ENCODE assay signal across 11 cellular contexts in the genomic region with DNA sequence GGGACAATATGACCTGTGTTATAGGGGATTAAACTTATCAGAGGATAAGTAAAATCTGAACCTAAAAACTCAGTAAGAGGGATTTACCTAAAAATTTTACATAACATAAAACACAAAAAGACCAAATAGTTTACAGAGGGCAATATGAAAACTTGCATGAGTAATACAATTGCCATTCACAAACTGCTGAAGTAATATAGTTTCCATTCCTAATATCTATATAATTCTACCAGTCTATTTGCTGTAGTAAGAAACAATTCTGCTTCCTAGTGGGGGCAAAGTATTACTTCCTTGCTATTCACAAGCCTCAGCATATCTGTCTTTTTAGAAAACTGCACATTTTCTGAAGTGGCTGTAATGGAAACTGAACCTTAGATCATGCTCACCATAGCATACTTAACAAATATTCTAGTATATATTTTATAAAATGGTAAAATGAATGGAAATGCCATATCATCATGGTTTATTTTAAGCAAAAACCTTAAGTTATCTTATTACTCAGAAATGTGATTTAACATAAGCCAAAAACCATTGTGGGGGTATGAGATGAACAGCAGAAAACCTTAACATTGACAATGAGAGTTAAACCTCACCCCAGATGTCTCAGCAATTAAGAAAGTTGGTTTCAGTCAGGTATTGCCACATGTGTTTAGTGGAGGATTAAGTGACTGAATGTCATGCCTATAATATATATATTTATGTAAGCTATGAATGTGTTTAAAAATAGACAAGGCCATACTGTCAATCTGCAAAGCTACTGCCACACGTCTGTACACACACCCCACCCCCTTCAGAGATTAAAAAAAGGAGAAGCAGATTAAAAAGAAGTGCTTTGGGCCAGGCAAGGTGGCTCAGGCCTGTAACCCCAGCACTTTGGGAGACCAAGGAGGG.
DNase-seq lines count a peak whose midpoint lies in the region; ATAC-seq and TF ChIP-seq lines count a peak whose summit lies in the region.
"Had no signal": no experiment of that assay in that cellular context is flagged by ENCODE, and none has a peak within 500 bp of the region (broad histone marks: within the 10 kb centered on the region; RNA-seq: fewer than 3 reads in every experiment).

No MANE protein-coding gene starts in this region.

- DNase-seq in Caco-2 (no peak), T-helper 17 cell (no peak), MG63 (no peak), RKO (ENCODE audit: low spot score) (no peak)
- no peak for DNase-seq in stimulated activated CD4-positive, alpha-beta T cell treated with anti-CD3 and anti-CD28 coated beads, Interleukin-4, amount 100 ng/mL, for 24 hours
- no peak for DNase-seq in CD8-positive, alpha-beta T cell
- DNase-seq: DMS79 had no signal

- peaks cover 11% of the 10 kb centered on the region for H3K36me3 Mint-ChIP-seq in Caco-2 (ENCODE audit: insufficient read depth, unreplicated experiment)
- peaks cover 4% of the 10 kb centered on the region for H3K36me3 Mint-ChIP-seq in T-helper 17 cell (ENCODE audit: low read depth)
- peaks cover 30% of the 10 kb centered on the region for H3K36me3 Mint-ChIP-seq in CD8-positive, alpha-beta T cell

- intact Hi-C loops in Caco-2 (cut with micrococcal nuclease; ENCODE audit: unreplicated experiment) = no loop called here
- intact Hi-C loops in CD8-positive, alpha-beta T cell (cut with DNase I, micrococcal nuclease) = no loop called here

- BruUV-seq in Caco-2 (replicated peaks; lab: Mats Ljungman, UMichigan) = no TSS peak

- H3K36me3 ChIP-seq in Caco-2 (ENCODE audit: control insufficient read depth, insufficient read depth, low read length) (0 out of 2 replicates have a peak, but pooled peaks cover 1% of the 10 kb centered on the region), MG63 (no peaks in the 10 kb centered on the region; the same call in 1 of the 2 replicates)
- no peaks in the 10 kb centered on the region for H3K36me3 ChIP-seq in CD8-positive, alpha-beta T cell (ENCODE audit: insufficient read depth, low read length)

- H3K4me1 Mint-ChIP-seq in Caco-2 (ENCODE audit: low read depth, unreplicated experiment) (peaks cover 56% of the 10 kb centered on the region), T-helper 17 cell (peaks cover 21% of the 10 kb centered on the region)
- H3K4me1 Mint-ChIP-seq in CD8-positive, alpha-beta T cell (ENCODE audit: low read depth) = no peaks in the 10 kb centered on the region

- H3K27me3 Mint-ChIP-seq in Caco-2 (ENCODE audit: insufficient read depth, unreplicated experiment) = no peaks in the 10 kb centered on the region
- H3K27me3 Mint-ChIP-seq in T-helper 17 cell = no peaks in the 10 kb centered on the region
- H3K27me3 Mint-ChIP-seq in CD8-positive, alpha-beta T cell (ENCODE audit: low read depth) = no peaks in the 10 kb centered on the region

- H3K4me3 Mint-ChIP-seq in Caco-2 (ENCODE audit: unreplicated experiment) (peak overlapping the region; percentile 63), T-helper 17 cell (peak overlapping the region; percentile 49)
- no peak overlapping the region for H3K4me3 Mint-ChIP-seq in CD8-positive, alpha-beta T cell
- H3K4me3 Mint-ChIP-seq: T-helper 1 cell treated with Interleukin-12 subunit alpha and Interleukin-12 subunit beta and Interleukin-4 antibody, amounts not matched to agents 30 μg/mL and 1 μg/mL, for 36 hours had no signal

- TF ChIP-seq CTCF in Caco-2 (IDR thresholded peaks at IDR 0.05; ENCODE audit: insufficient read depth in 1 of 2, low read depth in 1 of 2, low read length in 1 of 2, severe bottlenecking in 1 of 2, unreplicated experiment in 1 of 2) = no peak
- TF ChIP-seq CTCF in CD8-positive, alpha-beta T cell (IDR thresholded peaks at IDR 0.05) = no peak

- peaks cover 74% of the 10 kb centered on the region for H3K4me1 ChIP-seq in Caco-2
- no peaks in the 10 kb centered on the region for H3K4me1 ChIP-seq in CD8-positive, alpha-beta T cell (ENCODE audit: insufficient read depth, low read length)

- no peaks in the 10 kb centered on the region for H3K9me3 ChIP-seq in Caco-2
- H3K9me3 ChIP-seq in T-helper 17 cell (ENCODE audit: control insufficient read depth, low read length, poor library complexity, severe bottlenecking) = no peaks in the 10 kb centered on the region
- no peaks in the 10 kb centered on the region for H3K9me3 ChIP-seq in MG63
- H3K9me3 ChIP-seq in CD8-positive, alpha-beta T cell (ENCODE audit: low read length) = no peaks in the 10 kb centered on the region

- H3K27ac Mint-ChIP-seq in Caco-2 (ENCODE audit: unreplicated experiment) (peak overlapping the region; percentile 89), T-helper 17 cell (peak overlapping the region; percentile 81)
- no peak overlapping the region for H3K27ac Mint-ChIP-seq in CD8-positive, alpha-beta T cell
- H3K27ac Mint-ChIP-seq: T-helper 1 cell treated with Interleukin-12 subunit alpha and Interleukin-12 subunit beta and Interleukin-4 antibody, amounts not matched to agents 30 μg/mL and 1 μg/mL, for 36 hours had no signal

- POLR2A ChIA-PET in Caco-2 (lab: Charles Lee) = no interaction called here
- POLR2A ChIA-PET in CD8-positive, alpha-beta T cell (lab: Charles Lee) = no interaction called here

- CTCF ChIA-PET in Caco-2 (lab: Charles Lee) = interaction anchor here (1.4 kb wide), 1 partner anchor 10 kb away, joined by 6 read pairs; no protein-coding TSS in a partner anchor
- CTCF ChIA-PET in CD8-positive, alpha-beta T cell (lab: Charles Lee) = no interaction called here

- H3K9me3 Mint-ChIP-seq in Caco-2 (ENCODE audit: unreplicated experiment) = no peaks in the 10 kb centered on the region
- no peaks in the 10 kb centered on the region for H3K9me3 Mint-ChIP-seq in CD8-positive, alpha-beta T cell
- H3K9me3 Mint-ChIP-seq: T-helper 1 cell treated with Interleukin-12 subunit alpha and Interleukin-12 subunit beta and Interleukin-4 antibody, amounts not matched to agents 30 μg/mL and 1 μg/mL, for 36 hours had no signal

- H3K27ac ChIP-seq in CD8-positive, alpha-beta T cell (ENCODE audit: low read depth, low read length) = no peak overlapping the region

- ATAC-seq in GM19043 (IDR thresholded peaks at IDR 0.05; ENCODE audit: low read depth, unreplicated experiment) = peak; percentile 62
- ATAC-seq in HG03060 (IDR thresholded peaks at IDR 0.05; ENCODE audit: low read depth, unreplicated experiment) = peak; percentile 41
- no peak for ATAC-seq in T-helper 17 cell
- no peak for ATAC-seq in CD8-positive, alpha-beta T cell
- ATAC-seq: K562 had no signal

- H3K27me3 ChIP-seq in Caco-2 (replicated peaks; ENCODE audit: control insufficient read depth, insufficient read depth, low read length) (no peaks in the 10 kb centered on the region), MG63 (no peaks in the 10 kb centered on the region)
- no peaks in the 10 kb centered on the region for H3K27me3 ChIP-seq in CD8-positive, alpha-beta T cell (ENCODE audit: insufficient read depth, low read length)

- no peak overlapping the region for H3K4me3 ChIP-seq in Caco-2 (ENCODE audit: low read depth, low read length)
- no peak overlapping the region for H3K4me3 ChIP-seq in MG63
- H3K4me3 ChIP-seq in CD8-positive, alpha-beta T cell (ENCODE audit: low read depth, low read length) = no peak overlapping the region
- H3K4me3 ChIP-seq: K562 had no signal

Comparison
In these comparisons a context has a peak if more than half of its experiments do, and no peak if none do; other contexts are left out.
1. ATAC-seq: peak in GM19043 (single experiment) and HG03060 (single experiment); none in T-helper 17 cell (single experiment) and CD8-positive, alpha-beta T cell (single experiment).